ENCODE assay signal across 1 cellular context in the genomic region with DNA sequence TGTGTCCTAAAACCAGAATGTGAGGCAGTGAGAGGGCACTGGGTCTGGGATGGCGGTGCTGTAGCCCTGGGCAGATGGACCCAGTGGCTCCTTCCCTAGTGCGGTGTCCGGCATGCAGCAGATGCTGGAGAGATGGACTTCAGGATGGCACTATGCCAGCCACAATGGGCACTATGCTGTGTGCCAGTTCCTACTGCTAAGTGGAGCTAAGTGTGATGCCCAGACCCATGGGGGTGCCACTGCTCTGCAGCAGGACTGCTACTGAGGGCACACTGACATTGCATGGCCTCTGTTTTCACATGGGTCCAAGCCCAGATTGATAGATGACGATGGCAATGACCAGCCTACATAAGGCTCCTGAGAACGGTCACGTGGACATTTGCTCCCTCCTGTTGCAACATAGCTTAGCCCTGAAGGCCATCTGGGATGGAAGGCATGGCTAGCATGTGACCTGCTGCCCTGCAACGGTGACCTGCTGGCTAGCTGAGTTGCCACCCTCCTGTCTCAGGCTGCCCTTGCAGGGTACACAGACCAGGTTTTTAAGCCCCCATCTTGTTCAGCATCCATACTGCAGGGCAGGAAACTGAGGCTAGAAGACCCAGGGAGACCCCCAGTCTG.
A peak's percentile ranks its signal among the peaks of the same experiment; 100 is the strongest.
TF ChIP-seq lines count a peak whose summit lies in the region.

No MANE protein-coding gene starts in this region.

TF ChIP-seq in K562, 482 proteins besides CTCF, POLR2A, EP300 and RAD21:
- no peak for TF ChIP-seq BRCA1 (IDR thresholded peaks at IDR 0.05)
- TF ChIP-seq BRCA1 (CRISPR knock-in tag; IDR thresholded peaks at IDR 0.05) = no peak
- TF ChIP-seq, protein P1, sequence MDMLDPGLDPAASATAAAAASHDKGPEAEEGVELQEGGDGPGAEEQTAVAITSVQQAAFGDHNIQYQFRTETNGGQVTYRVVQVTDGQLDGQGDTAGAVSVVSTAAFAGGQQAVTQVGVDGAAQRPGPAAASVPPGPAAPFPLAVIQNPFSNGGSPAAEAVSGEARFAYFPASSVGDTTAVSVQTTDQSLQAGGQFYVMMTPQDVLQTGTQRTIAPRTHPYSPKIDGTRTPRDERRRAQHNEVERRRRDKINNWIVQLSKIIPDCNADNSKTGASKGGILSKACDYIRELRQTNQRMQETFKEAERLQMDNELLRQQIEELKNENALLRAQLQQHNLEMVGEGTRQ (CRISPR knock-in tag; IDR thresholded peaks at IDR 0.05) = peak; percentile 42; the same call in 1 of the 2 replicates
- TF ChIP-seq, protein P2, sequence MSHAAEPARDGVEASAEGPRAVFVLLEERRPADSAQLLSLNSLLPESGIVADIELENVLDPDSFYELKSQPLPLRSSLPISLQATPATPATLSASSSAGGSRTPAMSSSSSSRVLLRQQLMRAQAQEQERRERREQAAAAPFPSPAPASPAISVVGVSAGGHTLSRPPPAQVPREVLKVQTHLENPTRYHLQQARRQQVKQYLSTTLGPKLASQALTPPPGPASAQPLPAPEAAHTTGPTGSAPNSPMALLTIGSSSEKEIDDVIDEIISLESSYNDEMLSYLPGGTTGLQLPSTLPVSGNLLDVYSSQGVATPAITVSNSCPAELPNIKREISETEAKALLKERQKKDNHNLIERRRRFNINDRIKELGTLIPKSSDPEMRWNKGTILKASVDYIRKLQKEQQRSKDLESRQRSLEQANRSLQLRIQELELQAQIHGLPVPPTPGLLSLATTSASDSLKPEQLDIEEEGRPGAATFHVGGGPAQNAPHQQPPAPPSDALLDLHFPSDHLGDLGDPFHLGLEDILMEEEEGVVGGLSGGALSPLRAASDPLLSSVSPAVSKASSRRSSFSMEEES (CRISPR knock-in tag; IDR thresholded peaks at IDR 0.05) = peak; percentile 16; the same call in 1 of the 2 replicates
